Comparison of ENCODE assay signal across 8 cellular contexts in genomic region chr9:117487555-117488175, GRCh38.
DNase-seq lines count a peak whose midpoint lies in the region; ATAC-seq and TF ChIP-seq lines count a peak whose summit lies in the region.

No MANE protein-coding gene starts in this region.

- no peak overlapping the region for H3K4me3 Mint-ChIP-seq in central memory CD8-positive, alpha-beta T cell

- H3K36me3 ChIP-seq in A673 (ENCODE audit: insufficient read depth, low read length, poor library complexity, severe bottlenecking): no peaks in the 10 kb centered on the region
- no peaks in the 10 kb centered on the region for H3K36me3 ChIP-seq in SK-N-SH (replicated peaks in 1 of 2; ENCODE audit: control insufficient read depth in 1 of 2, insufficient read depth in 2 of 2, low read length in 1 of 2)

- peaks cover 5% of the 10 kb centered on the region for H3F3A ChIP-seq in SK-N-SH (replicated peaks; ENCODE audit: insufficient read depth)

- H3K4me1 Mint-ChIP-seq in central memory CD8-positive, alpha-beta T cell: no peaks in the 10 kb centered on the region

- in situ Hi-C loops in GM13976 (cut with MboI; ENCODE audit: low sequenced_read_pairs, unreplicated experiment): no loop called here

- peak overlapping the region; percentile 39; the same call in 1 of the 2 replicates for H3K4me2 ChIP-seq in SK-N-SH

- no TSS peak for BruUV-seq in A673 (replicated peaks; lab: Mats Ljungman, UMichigan)

- H3K9me3 Mint-ChIP-seq in central memory CD8-positive, alpha-beta T cell: no peaks in the 10 kb centered on the region

- H3K27me3 ChIP-seq in A673 (replicated peaks; ENCODE audit: insufficient read depth, low read depth, low read length, poor library complexity) (peaks cover 7% of the 10 kb centered on the region), SK-N-SH (ENCODE audit: insufficient read depth) (no peaks in the 10 kb centered on the region)

- H3K27ac ChIP-seq in A673 (ENCODE audit: low read depth, low read length, poor library complexity, severe bottlenecking) (no peak overlapping the region), SK-N-SH (ENCODE audit: low read depth in 2 of 2, low read length in 1 of 2) (peak overlapping the region in 1 of 2 experiments; percentile 43; a peak in 1 of 4 replicates)

- DNase-seq in A673 (ENCODE audit: low spot score) (peak; percentile 84), GM13976 (ENCODE audit: low spot score) (peak; percentile 64), NCI-H1092 (lab: John Stamatoyannopoulos, UW) (peak; percentile 87), SK-N-SH (peak; percentile 85), left lobe of liver (ENCODE audit: low spot score) (peak; percentile 90)
- DNase-seq in central memory CD8-positive, alpha-beta T cell (ENCODE audit: low spot score in 2 of 2): no peak
- peak; percentile 20 for DNase-seq in stimulated activated CD4-positive, alpha-beta T cell treated with anti-CD3 and anti-CD28 coated beads, Interleukin-4, amount 100 ng/mL, for 1 hour

- CTCF ChIA-PET in A673 (lab: Charles Lee) (interaction anchor here (0.5 to 1.0 kb wide), 4 partner anchors 11 to 350 kb away, joined by 3 to 6 read pairs (median 3); no protein-coding TSS in a partner anchor), SK-N-SH (lab: Yijun Ruan, JAX) (interaction anchor here (0.6 to 2.2 kb wide), 69 partner anchors 8 to 1878 kb away, joined by 3 to 15 read pairs (median 4); no protein-coding TSS in a partner anchor)

- H4K20me1 ChIP-seq in SK-N-SH (ENCODE audit: insufficient read depth): no peaks in the 10 kb centered on the region

- TF ChIP-seq EP300 in SK-N-SH (IDR thresholded peaks at IDR 0.05; ENCODE audit: borderline replicate concordance in 1 of 2, low read depth in 1 of 2, low read length in 1 of 2): peak in 1 of 2 experiments; percentile 7; a peak in 1 of 4 replicates

- TF ChIP-seq RAD21 in SK-N-SH (IDR thresholded peaks at IDR 0.05; ENCODE audit: low read length): peak; percentile 96

- no peaks in the 10 kb centered on the region for H3K79me2 ChIP-seq in SK-N-SH (ENCODE audit: insufficient read depth)

- peak; percentile 97 for TF ChIP-seq CTCF in A673 (conservative IDR thresholded peaks at IDR 0.05; ENCODE audit: low read depth, low read length)
- TF ChIP-seq CTCF in GM13976 (IDR thresholded peaks at IDR 0.05; ENCODE audit: borderline replicate concordance, control extremely low read depth, extremely low read depth, insufficient read depth, missing control alignments): peak; percentile 96
- TF ChIP-seq CTCF in SK-N-SH (IDR thresholded peaks at IDR 0.05): peak; percentile 87

- no peaks in the 10 kb centered on the region for H3K27me3 Mint-ChIP-seq in central memory CD8-positive, alpha-beta T cell

- H3K9me3 ChIP-seq in A673 (ENCODE audit: low read depth, low read length, poor library complexity, severe bottlenecking): no peaks in the 10 kb centered on the region
- H3K9me3 ChIP-seq in SK-N-SH: no peaks in the 10 kb centered on the region

- POLR2A ChIA-PET in A673 (lab: Charles Lee; ENCODE audit: low non-redundant PET) (no interaction called here), SK-N-SH (lab: Yijun Ruan, JAX) (interaction anchor here (0.6 to 1.0 kb wide), 2 partner anchors 9 to 74 kb away, joined by 3 read pairs; no protein-coding TSS in a partner anchor)

- peak; percentile 92 for ATAC-seq in HG02763 (IDR thresholded peaks at IDR 0.05; ENCODE audit: unreplicated experiment)
- ATAC-seq in central memory CD8-positive, alpha-beta T cell (replicated peaks; ENCODE audit: extremely low read depth, poor library complexity, severe bottlenecking): peak; percentile 49
- ATAC-seq in left lobe of liver: peak; percentile 95

- peak overlapping the region; percentile 48; the same call in 1 of the 2 replicates for H2AFZ ChIP-seq in SK-N-SH (ENCODE audit: low read depth)

- WGBS in SK-N-SH (ENCODE audit: low lambda C conversion rate): 25% methylated on average over 9 of the region's 15 CpGs

- no peaks in the 10 kb centered on the region for H3K4me1 ChIP-seq in A673 (ENCODE audit: insufficient read depth, low read length, poor library complexity, severe bottlenecking)
- peaks cover 0 to 8% of the 10 kb centered on the region in 2 experiments; a peak in 1 of 4 replicates for H3K4me1 ChIP-seq in SK-N-SH (ENCODE audit: control insufficient read depth in 1 of 2, insufficient read depth in 2 of 2, low read depth in 1 of 2, low read length in 1 of 2)

- intact Hi-C loops in A673 (cut with micrococcal nuclease; ENCODE audit: unreplicated experiment): loop anchor here (2.0 kb wide), 1 partner anchor 69 kb away; no protein-coding TSS in a partner anchor

- H3K9ac ChIP-seq in SK-N-SH: no peak overlapping the region

- H3K4me3 ChIP-seq in A673 (ENCODE audit: low read depth, low read length, poor library complexity, severe bottlenecking): no peak overlapping the region
- H3K4me3 ChIP-seq in SK-N-SH (ENCODE audit: low read depth in 2 of 2, low read length in 1 of 2): peak overlapping the region in 1 of 2 experiments; percentile 34; a peak in 1 of 4 replicates

- no peaks in the 10 kb centered on the region for H3K36me3 Mint-ChIP-seq in central memory CD8-positive, alpha-beta T cell (ENCODE audit: insufficient read depth)

- H3K27ac Mint-ChIP-seq in central memory CD8-positive, alpha-beta T cell (ENCODE audit: low read depth): no peak overlapping the region

- H3K9me2 ChIP-seq in SK-N-SH: no peaks in the 10 kb centered on the region

TF ChIP-seq in SK-N-SH, 30 proteins besides CTCF, POLR2A, EP300 and RAD21:
- TF ChIP-seq SMC3 (IDR thresholded peaks at IDR 0.05; ENCODE audit: low read depth, low read length) (peak; percentile 78), REST (IDR thresholded peaks at IDR 0.05; ENCODE audit: low read depth, low read length) (no peak), USF1 (IDR thresholded peaks at IDR 0.05; ENCODE audit: borderline replicate concordance, low read depth) (no peak), SIN3A (IDR thresholded peaks at IDR 0.05; ENCODE audit: borderline replicate concordance, low read depth, low read length) (no peak), RFX5 (IDR thresholded peaks at IDR 0.05; ENCODE audit: low read length) (no peak), FOXJ3 (CRISPR knock-in tag; IDR thresholded peaks at IDR 0.05) (peak; percentile 75; the same call in 1 of the 2 replicates), RCOR1 (IDR thresholded peaks at IDR 0.05; ENCODE audit: low read length) (peak; percentile 39; the same call in 1 of the 2 replicates), NRF1 (IDR thresholded peaks at IDR 0.05; ENCODE audit: low read depth, low read length) (no peak)

Comparison
In these comparisons a context has a peak if more than half of its experiments do, and no peak if none do; other contexts are left out.
1. DNase-seq: peak in A673 (single experiment), GM13976 (single experiment), NCI-H1092 (single experiment), SK-N-SH (single experiment), left lobe of liver (single experiment) and stimulated activated CD4-positive, alpha-beta T cell treated with anti-CD3 and anti-CD28 coated beads, Interleukin-4, amount 100 ng/mL, for 1 hour (single experiment); none in central memory CD8-positive, alpha-beta T cell (0 of 2).
2. Peak in every context shown above with its lines, with median percentiles within 50 percentile points of each other: CTCF ChIP-seq and ATAC-seq.